Comparison of ENCODE assay signal across 1 cellular context in genomic region chr19:5789201-5789795, GRCh38.
TF ChIP-seq lines count a peak whose summit lies in the region.

No MANE protein-coding gene starts in this region.

TF ChIP-seq in GM12878, 131 proteins besides CTCF, POLR2A, EP300 and RAD21:
- TF ChIP-seq ZBTB33 (IDR thresholded peaks at IDR 0.05) (no peak), SUZ12 (IDR thresholded peaks at IDR 0.05; ENCODE audit: unreplicated experiment) (no peak), ASH2L (IDR thresholded peaks at IDR 0.05; ENCODE audit: borderline replicate concordance, low read depth) (no peak), GABPA (IDR thresholded peaks at IDR 0.05; ENCODE audit: low read depth) (no peak), POU2F2 (IDR thresholded peaks at IDR 0.05; ENCODE audit: borderline replicate concordance, low read depth, low read length) (no peak), PAX8 (IDR thresholded peaks at IDR 0.05) (no peak), CREB1 (IDR thresholded peaks at IDR 0.05; ENCODE audit: low read depth) (no peak), ZBED1 (IDR thresholded peaks at IDR 0.05; ENCODE audit: borderline replicate concordance) (no peak), SREBF1 (IDR thresholded peaks at IDR 0.05; ENCODE audit: low read length) (no peak), ZZZ3 (IDR thresholded peaks at IDR 0.05; ENCODE audit: control insufficient read depth, insufficient read length, low read depth) (no peak)
